12 cellular contexts compared by ENCODE assay signal in the genomic region with DNA sequence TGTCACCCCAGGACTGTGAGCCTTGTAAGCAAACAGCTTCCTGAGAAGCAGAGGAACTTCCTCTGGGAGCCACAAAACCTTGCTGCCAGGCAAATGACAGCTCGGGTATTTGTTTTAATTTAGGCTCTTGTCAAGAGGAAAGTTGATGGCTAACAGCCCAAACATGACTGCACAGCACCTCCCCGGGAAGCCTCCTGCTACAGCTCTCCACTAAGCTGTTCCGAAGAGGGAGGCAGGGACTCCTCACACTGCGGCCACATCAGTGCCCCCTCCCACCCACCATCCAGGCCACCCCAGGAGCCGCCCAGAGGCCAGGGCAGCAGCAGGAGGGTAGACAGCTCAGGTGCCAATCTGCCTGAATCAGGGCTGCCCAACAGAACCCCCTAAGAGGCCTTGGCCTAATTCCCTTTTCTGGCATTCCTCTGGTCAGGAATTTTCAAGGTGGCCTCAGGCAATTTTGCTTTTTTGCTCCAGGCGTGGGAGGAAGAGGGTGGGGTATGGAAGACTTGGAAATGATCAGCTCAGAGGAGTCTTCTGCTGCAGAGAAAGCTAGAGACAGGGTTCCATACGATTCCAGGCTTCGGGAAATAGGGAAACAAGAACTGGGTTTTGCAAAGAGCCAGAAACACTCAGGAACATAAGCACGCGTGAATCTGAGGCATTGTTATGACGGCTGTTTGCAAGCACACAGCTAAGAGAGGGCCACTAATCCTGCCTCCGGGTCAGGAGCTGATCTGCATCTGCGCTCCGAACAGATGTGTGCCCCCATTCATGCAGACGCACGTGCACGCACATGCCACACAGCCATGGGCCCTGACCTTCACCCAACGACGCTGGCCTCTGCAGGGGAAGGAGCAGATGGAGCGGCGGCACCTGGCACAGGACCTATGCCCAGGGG. TPM values are rescaled to one million over a fixed set of nuclear protein-coding genes. Genes with fewer than 3 reads are reported as not detected.
DNase-seq lines count a peak whose midpoint lies in the region; ATAC-seq and TF ChIP-seq lines count a peak whose summit lies in the region.
"Had no signal": no experiment of that assay in that cellular context is flagged by ENCODE, and none has a peak within 500 bp of the region (broad histone marks: within the 10 kb centered on the region; RNA-seq: fewer than 3 reads in every experiment).

No MANE protein-coding gene starts in this region.

- no peaks in the 10 kb centered on the region for H3K36me3 ChIP-seq in endodermal cell (ENCODE audit: control insufficient read depth, insufficient read depth, low read length)
- no peaks in the 10 kb centered on the region for H3K36me3 ChIP-seq in neural cell (ENCODE audit: insufficient read depth, low read length)
- H3K36me3 ChIP-seq in thyroid gland, result no peaks in the 10 kb centered on the region

- no peak overlapping the region for H3K9ac ChIP-seq in endodermal cell (ENCODE audit: extremely low read depth, low read length, poor library complexity, severe bottlenecking)
- no peak overlapping the region for H3K9ac ChIP-seq in neural cell (ENCODE audit: low read length)

- DNase-seq in ELF-1 (ENCODE audit: low read depth, low spot score), result peak; percentile 83
- peak; percentile 23 to 58 for DNase-seq in NCI-H524 (lab: John Stamatoyannopoulos, UW)
- DNase-seq in endodermal cell, result no peak
- DNase-seq in GDM1 (lab: John Stamatoyannopoulos, UW), result no peak
- no peak for DNase-seq in thyroid gland
- DNase-seq: aorta; kidney; MV-4-11; stimulated activated CD4-positive, alpha-beta T cell treated with anti-CD3 and anti-CD28 coated beads, Interleukin-1b, Interleukin-23, amount 100 ng/mL, for 48 hours had no signal

- peak overlapping the region; percentile 65 for H3K4me3 Mint-ChIP-seq in endodermal cell

- no peak overlapping the region for H3K27ac ChIP-seq in endodermal cell (ENCODE audit: low read depth, low read length)
- H3K27ac ChIP-seq in neural cell (ENCODE audit: low read length), result no peak overlapping the region
- H3K27ac ChIP-seq in thyroid gland, result peak overlapping the region in 1 of 3 donors; percentile 24

- intact Hi-C loops in thyroid gland (cut with DNase I), result no loop called here

- H3K9me3 Mint-ChIP-seq in endodermal cell, result no peaks in the 10 kb centered on the region

- H3K9me3 ChIP-seq in endodermal cell (ENCODE audit: control insufficient read depth, low read length) (no peaks in the 10 kb centered on the region), neural cell (ENCODE audit: low read length) (no peaks in the 10 kb centered on the region), thyroid gland (no peaks in the 10 kb centered on the region)

- TF ChIP-seq CTCF in endodermal cell (conservative IDR thresholded peaks at IDR 0.05) (no peak), neural cell (IDR thresholded peaks at IDR 0.05; ENCODE audit: poor library complexity, severe bottlenecking) (no peak), thyroid gland (IDR thresholded peaks at IDR 0.05) (no peak)

- peaks cover 23% of the 10 kb centered on the region for H3K27me3 ChIP-seq in endodermal cell (ENCODE audit: control insufficient read depth, insufficient read depth, low read length, poor library complexity, severe bottlenecking)
- H3K27me3 ChIP-seq in neural cell (ENCODE audit: insufficient read depth, low read depth, low read length), result no peaks in the 10 kb centered on the region
- H3K27me3 ChIP-seq in thyroid gland, result peaks cover 10% of the 10 kb centered on the region

- H3K4me3 ChIP-seq in endodermal cell (ENCODE audit: low read length), result no peak overlapping the region
- peak overlapping the region; percentile 93 for H3K4me3 ChIP-seq in neural cell (ENCODE audit: low read length)
- no peak overlapping the region for H3K4me3 ChIP-seq in thyroid gland (replicated peaks in 1 of 3)

- TF ChIP-seq POLR2A in thyroid gland (IDR thresholded peaks at IDR 0.05), result no peak

- H3K27ac Mint-ChIP-seq in endodermal cell, result no peak overlapping the region

- no peaks in the 10 kb centered on the region for H4K20me1 ChIP-seq in neural cell (ENCODE audit: insufficient read depth)

- no peaks in the 10 kb centered on the region for H3K9me2 ChIP-seq in neural cell (ENCODE audit: insufficient read depth, low read length)

- H3K36me3 Mint-ChIP-seq in endodermal cell (ENCODE audit: low read depth), result no peaks in the 10 kb centered on the region

- peaks cover 6% of the 10 kb centered on the region for H3K4me1 Mint-ChIP-seq in endodermal cell

- 89 to 90% methylated on average over 12 to 21 of the region's 21 CpGs for whole genome bisulfite sequencing in endodermal cell (ENCODE audit: insufficient coverage in 1 of 2, insufficient read length in 1 of 2), 2 experiments
- 57 to 60% methylated on average over 17 to 18 of the region's 21 CpGs for WGBS in thyroid gland, 2 donors

- H3K4me1 ChIP-seq in endodermal cell (ENCODE audit: control insufficient read depth, insufficient read depth, low read length) (no peaks in the 10 kb centered on the region), thyroid gland (peaks cover 14 to 37% of the 10 kb centered on the region in 2 donors)

- H3K27me3 Mint-ChIP-seq in endodermal cell (ENCODE audit: insufficient read depth), result peaks cover 25% of the 10 kb centered on the region

- no peak overlapping the region for H3K4me2 ChIP-seq in neural cell (ENCODE audit: low read length)

- no peak for TF ChIP-seq RAD21 in neural cell (conservative IDR thresholded peaks at IDR 0.05)

- no peak for TF ChIP-seq EP300 in neural cell (conservative IDR thresholded peaks at IDR 0.05; ENCODE audit: poor library complexity, severe bottlenecking)

- H3F3A ChIP-seq in neural cell (ENCODE audit: insufficient read depth, low read length, poor library complexity, severe bottlenecking), result no peaks in the 10 kb centered on the region

- no peaks in the 10 kb centered on the region for H3K79me2 ChIP-seq in neural cell (replicated peaks; ENCODE audit: insufficient read depth, low read length)

- ATAC-seq in GM21447 (IDR thresholded peaks at IDR 0.05; ENCODE audit: unreplicated experiment), result no peak
- no peak for ATAC-seq in HG02885 (IDR thresholded peaks at IDR 0.05; ENCODE audit: poor library complexity, unreplicated experiment)

- H2AFZ ChIP-seq in neural cell (ENCODE audit: low read depth, low read length), result no peak overlapping the region

TF ChIP-seq in neural cell, 6 proteins besides CTCF, POLR2A, EP300 and RAD21:
- TF ChIP-seq MXI1 (conservative IDR thresholded peaks at IDR 0.05; ENCODE audit: poor library complexity, severe bottlenecking) (no peak), POLR2AphosphoS5 (IDR thresholded peaks at IDR 0.05) (no peak)
- TF ChIP-seq, protein P1, sequence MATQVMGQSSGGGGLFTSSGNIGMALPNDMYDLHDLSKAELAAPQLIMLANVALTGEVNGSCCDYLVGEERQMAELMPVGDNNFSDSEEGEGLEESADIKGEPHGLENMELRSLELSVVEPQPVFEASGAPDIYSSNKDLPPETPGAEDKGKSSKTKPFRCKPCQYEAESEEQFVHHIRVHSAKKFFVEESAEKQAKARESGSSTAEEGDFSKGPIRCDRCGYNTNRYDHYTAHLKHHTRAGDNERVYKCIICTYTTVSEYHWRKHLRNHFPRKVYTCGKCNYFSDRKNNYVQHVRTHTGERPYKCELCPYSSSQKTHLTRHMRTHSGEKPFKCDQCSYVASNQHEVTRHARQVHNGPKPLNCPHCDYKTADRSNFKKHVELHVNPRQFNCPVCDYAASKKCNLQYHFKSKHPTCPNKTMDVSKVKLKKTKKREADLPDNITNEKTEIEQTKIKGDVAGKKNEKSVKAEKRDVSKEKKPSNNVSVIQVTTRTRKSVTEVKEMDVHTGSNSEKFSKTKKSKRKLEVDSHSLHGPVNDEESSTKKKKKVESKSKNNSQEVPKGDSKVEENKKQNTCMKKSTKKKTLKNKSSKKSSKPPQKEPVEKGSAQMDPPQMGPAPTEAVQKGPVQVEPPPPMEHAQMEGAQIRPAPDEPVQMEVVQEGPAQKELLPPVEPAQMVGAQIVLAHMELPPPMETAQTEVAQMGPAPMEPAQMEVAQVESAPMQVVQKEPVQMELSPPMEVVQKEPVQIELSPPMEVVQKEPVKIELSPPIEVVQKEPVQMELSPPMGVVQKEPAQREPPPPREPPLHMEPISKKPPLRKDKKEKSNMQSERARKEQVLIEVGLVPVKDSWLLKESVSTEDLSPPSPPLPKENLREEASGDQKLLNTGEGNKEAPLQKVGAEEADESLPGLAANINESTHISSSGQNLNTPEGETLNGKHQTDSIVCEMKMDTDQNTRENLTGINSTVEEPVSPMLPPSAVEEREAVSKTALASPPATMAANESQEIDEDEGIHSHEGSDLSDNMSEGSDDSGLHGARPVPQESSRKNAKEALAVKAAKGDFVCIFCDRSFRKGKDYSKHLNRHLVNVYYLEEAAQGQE (IDR thresholded peaks at IDR 0.05; ENCODE audit: borderline replicate concordance), result no peak

RNA-seq across cellular contexts. Expression of a gene that starts 2.4 kb away (rescaled TPM):
- 10 to 100 TPM; 51.1 to 58.7 TPM for total RNA-seq in endodermal cell
- 52.8 TPM for polyA plus RNA-seq in endodermal cell (2013, experiment 1 of 2)
- 56.2 TPM for polyA plus RNA-seq in endodermal cell (2013, experiment 2 of 2)
- polyA plus RNA-seq in neural cell, result 34.5 and 45.2 TPM in 2 replicates
- 79.5 and 103 TPM in 2 replicates for polyA minus RNA-seq in neural cell
- total RNA-seq in thyroid gland, result 10 to 100 TPM; 23.7 to 33.7 (median 31.5) TPM

Comparison
In these comparisons a context has a peak if more than half of its experiments do, and no peak if none do; other contexts are left out.
1. DNase-seq: peak in ELF-1 (single experiment) and NCI-H524 (2 of 2); none in endodermal cell (single experiment), GDM1 (single experiment) and thyroid gland (0 of 2).